ENCODE assay signal across 35 cellular contexts in the genomic region with DNA sequence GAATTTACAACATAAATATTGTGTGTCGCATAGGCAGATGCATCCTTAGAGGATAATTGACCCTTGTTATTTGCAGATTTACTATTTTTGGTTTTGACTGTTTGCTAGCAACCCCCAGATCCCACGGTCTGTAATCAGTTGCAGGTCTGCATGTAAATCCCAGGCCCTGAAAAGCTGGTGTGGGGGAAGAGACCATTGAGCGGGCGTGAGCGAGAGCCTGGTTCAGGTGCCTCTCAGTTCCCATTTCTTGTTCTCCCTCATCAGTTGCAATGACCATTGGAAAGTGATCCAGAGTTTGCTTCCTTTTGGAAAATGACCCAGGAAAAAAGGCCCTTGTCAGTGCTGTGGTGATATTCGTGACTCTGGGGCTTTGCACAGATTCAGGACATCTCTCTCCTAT.
DNase-seq lines count a peak whose midpoint lies in the region; ATAC-seq and TF ChIP-seq lines count a peak whose summit lies in the region.
"Had no signal": no experiment of that assay in that cellular context is flagged by ENCODE, and none has a peak within 500 bp of the region (broad histone marks: within the 10 kb centered on the region; RNA-seq: fewer than 3 reads in every experiment).

No MANE protein-coding gene starts in this region.

- no peak overlapping the region for H3K9ac ChIP-seq in BLaER1

- H3K9me3 Mint-ChIP-seq in glutamatergic neuron (ENCODE audit: unreplicated experiment): peaks cover 2% of the 10 kb centered on the region
- H3K9me3 Mint-ChIP-seq: activated naive CD8-positive, alpha-beta T cell treated with anti-CD3 and anti-CD28 coated beads for 36 hours; CD4-positive, alpha-beta T cell; immature natural killer cell; nephron; T-helper 1 cell treated with Interleukin-12 subunit alpha and Interleukin-12 subunit beta and Interleukin-4 antibody, amounts not matched to agents 30 μg/mL and 1 μg/mL, for 36 hours had no signal

- no peak for ATAC-seq in GM21367 (IDR thresholded peaks at IDR 0.05; ENCODE audit: unreplicated experiment)
- ATAC-seq in HG03457 (IDR thresholded peaks at IDR 0.05; ENCODE audit: unreplicated experiment): no peak
- ATAC-seq: activated CD8-positive, alpha-beta T cell treated with anti-CD3 and anti-CD28 coated beads, Interleukin-2, amount 10 ng/mL, durations not matched to agents 7 days and 5 days; GM12878; K562; left colon; psoas muscle; SK-N-SH treated with all-trans-retinoic acid at 6 μM for 48 hours; upper lobe of right lung had no signal

- no peaks in the 10 kb centered on the region for H3K27me3 ChIP-seq in BLaER1
- H3K27me3 ChIP-seq: colonic mucosa, sigmoid colon, upper lobe of right lung had no signal

- H4K20me1 ChIP-seq in BLaER1: peaks cover 17% of the 10 kb centered on the region; the same call in 1 of the 2 replicates

- DNase-seq in NCI-H1694 treated with DMSO at 0.1 percent for 48 hours (lab: John Stamatoyannopoulos, UW): peak; percentile 62
- no peak for DNase-seq in NCI-H1694 (lab: John Stamatoyannopoulos, UW)
- peak; percentile 9 for DNase-seq in NCI-H2227 treated with DMSO at 0.1 percent for 48 hours (lab: John Stamatoyannopoulos, UW)
- no peak for DNase-seq in glutamatergic neuron
- DNase-seq in NCI-H526 (lab: John Stamatoyannopoulos, UW): no peak
- DNase-seq: activated effector memory CD4-positive, alpha-beta T cell treated with anti-CD3 and anti-CD28 coated beads, Interleukin-2, amount 50 U/mL, for 16 hours; activated naive CD8-positive, alpha-beta T cell treated with anti-CD3 and anti-CD28 coated beads for 36 hours; activated T-cell treated with anti-CD3 and anti-CD28 coated beads, Interleukin-2, amount 50 U/mL, for 1 hour; anterior cingulate cortex; CD4-positive, alpha-beta T cell; colonic mucosa; effector CD8-positive, alpha-beta T cell; immature natural killer cell; left colon; NCI-H1105; NCI-H1930; NCI-H446; NK-92 treated with Interleukin-12 subunit alpha and Interleukin-12 subunit beta, amount 100 ng/mL, for 24 hours; PC-9; psoas muscle; Right ventricle myocardium superior; sigmoid colon; stimulated activated CD4-positive, alpha-beta T cell treated with anti-CD3 and anti-CD28 coated beads, Interleukin-4, amount 100 ng/mL, for 24 hours; substantia nigra; upper lobe of right lung had no signal

- H3K36me3 Mint-ChIP-seq in glutamatergic neuron (ENCODE audit: unreplicated experiment): no peaks in the 10 kb centered on the region

- no peaks in the 10 kb centered on the region for H3K9me3 ChIP-seq in BLaER1
- H3K9me3 ChIP-seq: colonic mucosa, psoas muscle, sigmoid colon, upper lobe of right lung had no signal

- H3K27ac ChIP-seq in BLaER1: peak overlapping the region; percentile 22; the same call in 1 of the 2 replicates
- H3K27ac ChIP-seq: colonic mucosa, epithelial cell of prostate, PC-9, psoas muscle, sigmoid colon, upper lobe of right lung had no signal

- H3K4me2 ChIP-seq in BLaER1: peak overlapping the region; percentile 91
- H3K4me2 ChIP-seq: PC-9 had no signal

- H3K4me3 Mint-ChIP-seq in glutamatergic neuron (ENCODE audit: unreplicated experiment): peak overlapping the region; percentile 48
- H3K4me3 Mint-ChIP-seq: activated CD8-positive, alpha-beta T cell treated with anti-CD3 and anti-CD28 coated beads, Interleukin-2, amount 10 ng/mL, durations not matched to agents 7 days and 5 days; activated naive CD8-positive, alpha-beta T cell treated with anti-CD3 and anti-CD28 coated beads for 36 hours; CD4-positive, alpha-beta T cell; immature natural killer cell; nephron; T-helper 1 cell treated with Interleukin-12 subunit alpha and Interleukin-12 subunit beta and Interleukin-4 antibody, amounts not matched to agents 30 μg/mL and 1 μg/mL, for 36 hours had no signal

- peaks cover 3% of the 10 kb centered on the region for H3K27me3 Mint-ChIP-seq in glutamatergic neuron (ENCODE audit: unreplicated experiment)
- H3K27me3 Mint-ChIP-seq: activated naive CD8-positive, alpha-beta T cell treated with anti-CD3 and anti-CD28 coated beads for 36 hours; CD4-positive, alpha-beta T cell had no signal

- H3K4me1 ChIP-seq in BLaER1: peaks cover 79% of the 10 kb centered on the region
- H3K4me1 ChIP-seq: psoas muscle had no signal

- no peaks in the 10 kb centered on the region for H3K36me3 ChIP-seq in BLaER1
- H3K36me3 ChIP-seq: colonic mucosa, sigmoid colon, upper lobe of right lung had no signal

- H3K4me3 ChIP-seq in BLaER1: peak overlapping the region; percentile 12; the same call in 1 of the 2 replicates
- H3K4me3 ChIP-seq: colonic mucosa, GM12878, K562, PC-9, psoas muscle, sigmoid colon, upper lobe of right lung had no signal

- H3K27ac Mint-ChIP-seq in glutamatergic neuron (ENCODE audit: unreplicated experiment): peak overlapping the region; percentile 1
- H3K27ac Mint-ChIP-seq: activated CD8-positive, alpha-beta T cell treated with anti-CD3 and anti-CD28 coated beads, Interleukin-2, amount 10 ng/mL, durations not matched to agents 7 days and 5 days; activated naive CD8-positive, alpha-beta T cell treated with anti-CD3 and anti-CD28 coated beads for 36 hours; CD4-positive, alpha-beta T cell; immature natural killer cell; nephron; T-helper 1 cell treated with Interleukin-12 subunit alpha and Interleukin-12 subunit beta and Interleukin-4 antibody, amounts not matched to agents 30 μg/mL and 1 μg/mL, for 36 hours had no signal

- TF ChIP-seq CTCF in glutamatergic neuron (IDR thresholded peaks at IDR 0.05; ENCODE audit: partially characterized antibody, unreplicated experiment): no peak

- peaks cover 60% of the 10 kb centered on the region for H3K4me1 Mint-ChIP-seq in glutamatergic neuron (ENCODE audit: low read depth, unreplicated experiment)

Comparison
In these comparisons a context has a peak if more than half of its experiments do, and no peak if none do; other contexts are left out.
1. DNase-seq: peak in NCI-H1694 treated with DMSO at 0.1 percent for 48 hours (single experiment) and NCI-H2227 treated with DMSO at 0.1 percent for 48 hours (single experiment); none in NCI-H1694 (single experiment), glutamatergic neuron (single experiment) and NCI-H526 (0 of 2).